Comparison of ENCODE assay signal across 8 cellular contexts in genomic region chr20:50930139-50931047, GRCh38. TPM values are rescaled to one million over a fixed set of nuclear protein-coding genes. Genes with fewer than 3 reads are reported as not detected.
DNase-seq lines count a peak whose midpoint lies in the region; ATAC-seq and TF ChIP-seq lines count a peak whose summit lies in the region.

No MANE protein-coding gene starts in this region.

- H3K27ac Mint-ChIP-seq in activated naive CD4-positive, alpha-beta T cell treated with anti-CD3 and anti-CD28 coated beads for 36 hours = peak overlapping the region; percentile 96

- H3K36me3 Mint-ChIP-seq in activated naive CD4-positive, alpha-beta T cell treated with anti-CD3 and anti-CD28 coated beads for 36 hours (ENCODE audit: low read depth) = peaks cover 49% of the 10 kb centered on the region

- CTCF ChIA-PET in activated naive CD4-positive, alpha-beta T cell treated with anti-CD3 and anti-CD28 coated beads for 36 hours (lab: Charles Lee) = interaction anchor here (0.7 to 7.4 kb wide), 20 partner anchors 10 to 140 kb away, joined by 3 to 79 read pairs (median 6); partner anchors contain the start of genes BCAS4, DPM1 and MOCS3

- intact Hi-C loops in activated naive CD4-positive, alpha-beta T cell treated with anti-CD3 and anti-CD28 coated beads for 36 hours (cut with micrococcal nuclease) = loop anchor here (1.0 to 5.0 kb wide), 3 partner anchors 28 to 418 kb away; partner anchors contain the start of genes DPM1, MOCS3, PARD6B and PTPN1
- intact Hi-C loops in heart right ventricle (cut with DNase I) = loop anchor here in 4 of 10 donors (1.0 to 5.0 kb wide), 4 partner anchors 28 to 138 kb away; partner anchors contain the start of genes DPM1 (in 3 of the 4), MOCS3 (in 3 of the 4) and BCAS4 (in 1 of the 4)

- H3K4me2 ChIP-seq in MM.1S (ENCODE audit: low read depth, low read length) = peak overlapping the region; percentile 75

- H3K79me2 ChIP-seq in MM.1S (ENCODE audit: low read length) = peaks cover 51% of the 10 kb centered on the region

- WGBS in heart right ventricle, 2 donors = 0 to 1% methylated on average over 46 to 96 of the region's 97 CpGs

- H3K27me3 Mint-ChIP-seq in activated naive CD4-positive, alpha-beta T cell treated with anti-CD3 and anti-CD28 coated beads for 36 hours (ENCODE audit: low read depth) = no peaks in the 10 kb centered on the region

- H3K27ac ChIP-seq in MM.1S (ENCODE audit: low read length) = peak overlapping the region; percentile 75; the same call in 1 of the 2 replicates
- H3K27ac ChIP-seq in heart right ventricle = peak overlapping the region; percentile 95 to 100 (median 99)

- H3F3A ChIP-seq in MM.1S (ENCODE audit: insufficient read depth, low read length) = peaks cover 21% of the 10 kb centered on the region

- H2AFZ ChIP-seq in MM.1S (ENCODE audit: low read length) = no peak overlapping the region

- H3K36me3 ChIP-seq in MM.1S (replicated peaks; ENCODE audit: insufficient read depth, low read length) (peaks cover 5% of the 10 kb centered on the region), heart right ventricle (peaks cover 0 to 64% (median 21%) of the 10 kb centered on the region in 9 donors)

- H3K9me3 Mint-ChIP-seq in activated naive CD4-positive, alpha-beta T cell treated with anti-CD3 and anti-CD28 coated beads for 36 hours = no peaks in the 10 kb centered on the region

- DNase-seq in AG09309 (ENCODE audit: low read depth) (no peak), MM.1S (peak; percentile 28), heart right ventricle (peak; percentile 17 to 36), retina (peak; percentile 45), LoVo (ENCODE audit: low spot score) (no peak)
- peak; percentile 25 for DNase-seq in activated naive CD4-positive, alpha-beta T cell treated with anti-CD3 and anti-CD28 coated beads for 36 hours

- TF ChIP-seq CTCF in AG09309 (IDR thresholded peaks at IDR 0.05; ENCODE audit: control insufficient read depth, insufficient read depth, low read depth, low read length, missing control alignments) (no peak), MM.1S (IDR thresholded peaks at IDR 0.05; ENCODE audit: low read length) (no peak), heart right ventricle (IDR thresholded peaks at IDR 0.05) (no peak)

- peaks cover 19% of the 10 kb centered on the region for H3K4me1 ChIP-seq in MM.1S (ENCODE audit: low read length)
- peaks cover 0 to 53% (median 44%) of the 10 kb centered on the region in 9 donors for H3K4me1 ChIP-seq in heart right ventricle

- peak overlapping the region; percentile 88 for H3K4me3 ChIP-seq in AG09309 (ENCODE audit: control insufficient read depth, low read depth, low read length)
- H3K4me3 ChIP-seq in MM.1S (ENCODE audit: low read length) = peak overlapping the region; percentile 78
- peak overlapping the region; percentile 70 to 94 (median 78) for H3K4me3 ChIP-seq in heart right ventricle

- H3K4me1 Mint-ChIP-seq in activated naive CD4-positive, alpha-beta T cell treated with anti-CD3 and anti-CD28 coated beads for 36 hours (ENCODE audit: low read depth) = peaks cover 41% of the 10 kb centered on the region

- H3K9ac ChIP-seq in MM.1S (ENCODE audit: low read length) = peak overlapping the region; percentile 88

- H3K9me2 ChIP-seq in MM.1S (replicated peaks; ENCODE audit: insufficient read depth, low read length) = no peaks in the 10 kb centered on the region

- peaks cover 24% of the 10 kb centered on the region for H4K20me1 ChIP-seq in MM.1S (ENCODE audit: insufficient read depth, low read length)

- H3K27me3 ChIP-seq in MM.1S (replicated peaks; ENCODE audit: insufficient read depth, low read length) (no peaks in the 10 kb centered on the region), heart right ventricle (no peaks in the 10 kb centered on the region)

- peak; percentile 7 for ATAC-seq in GM21360 (IDR thresholded peaks at IDR 0.05; ENCODE audit: unreplicated experiment)
- ATAC-seq in heart right ventricle = peak in 4 of 8 donors; percentile 1 to 21 (median 4)
- ATAC-seq in HG02678 (IDR thresholded peaks at IDR 0.05; ENCODE audit: unreplicated experiment) = no peak

- peak overlapping the region; percentile 85 for H3K4me3 Mint-ChIP-seq in activated naive CD4-positive, alpha-beta T cell treated with anti-CD3 and anti-CD28 coated beads for 36 hours

- H3K9me3 ChIP-seq in MM.1S (replicated peaks; ENCODE audit: insufficient read depth, low read length) (no peaks in the 10 kb centered on the region), heart right ventricle (no peaks in the 10 kb centered on the region)

RNA-seq across cellular contexts. Expression of gene ADNP, which starts 0.8 kb away (rescaled TPM):
- 10 to 100 TPM; 44.8 to 50.8 TPM for total RNA-seq in activated naive CD4-positive, alpha-beta T cell treated with anti-CD3 and anti-CD28 coated beads for 36 hours
- 10 to 100 TPM; 30.9 to 46.1 (median 38.6) TPM for total RNA-seq in heart right ventricle
- 10 to 100 TPM; 14.6 to 27.8 TPM for polyA plus RNA-seq in heart right ventricle

RNA-seq across cellular contexts. Expression of gene DPM1, which starts 27.9 kb away (rescaled TPM):
- total RNA-seq in activated naive CD4-positive, alpha-beta T cell treated with anti-CD3 and anti-CD28 coated beads for 36 hours = 10 to 100 TPM; 64.8 to 66.1 TPM
- total RNA-seq in heart right ventricle = 10 to 100 TPM; 35.4 to 52.8 (median 49.9) TPM
- polyA plus RNA-seq in heart right ventricle = 10 to 100 TPM; 29.4 to 44.6 TPM

RNA-seq across cellular contexts. Expression of gene MOCS3, which starts 28.2 kb away (rescaled TPM):
- 1 to 10 TPM; 1.6 to 2.2 TPM for total RNA-seq in activated naive CD4-positive, alpha-beta T cell treated with anti-CD3 and anti-CD28 coated beads for 36 hours
- 1 to 10 TPM; 2.3 to 3.2 (median 2.6) TPM for total RNA-seq in heart right ventricle
- 1 to 10 TPM in 1 of 2 donors, under 1 TPM in 1; 0.95 to 1.7 TPM for polyA plus RNA-seq in heart right ventricle

Comparison
In these comparisons a context has a peak if more than half of its experiments do, and no peak if none do; other contexts are left out.
1. DNase-seq: peak in MM.1S (single experiment), activated naive CD4-positive, alpha-beta T cell treated with anti-CD3 and anti-CD28 coated beads for 36 hours (single experiment), heart right ventricle (2 of 2) and retina (single experiment); none in AG09309 (single experiment) and LoVo (single experiment).
2. Peak in every context shown above with its lines, with median percentiles within 50 percentile points of each other: H3K4me3 ChIP-seq.